In genomic region chr19:19543101-19543500, GRCh38 we compare ENCODE assay signal across 31 cellular contexts. TPM values are rescaled to one million over a fixed set of nuclear protein-coding genes. Genes with fewer than 3 reads are reported as not detected.
"Had no signal": no experiment of that assay in that cellular context is flagged by ENCODE, and none has a peak within 500 bp of the region (broad histone marks: within the 10 kb centered on the region; RNA-seq: fewer than 3 reads in every experiment).

No MANE protein-coding gene starts in this region.

- H3K4me3 ChIP-seq: coronary artery, esophagus squamous epithelium, gastroesophageal sphincter, heart right ventricle had no signal

- H3K36me3 Mint-ChIP-seq: activated CD4-positive, alpha-beta memory T cell treated with anti-CD3 and anti-CD28 coated beads for 36 hours; activated CD8-positive, alpha-beta memory T cell treated with anti-CD3 and anti-CD28 coated beads, Interleukin-2, amount 10 ng/mL, durations not matched to agents 7 days and 5 days; activated naive CD4-positive, alpha-beta T cell treated with anti-CD3 and anti-CD28 coated beads, Interleukin-2, amount 50 U/mL, for 24 hours had no signal

- DNase-seq: activated CD4-positive, alpha-beta memory T cell treated with anti-CD3 and anti-CD28 coated beads for 36 hours; activated CD4-positive, alpha-beta T cell treated with anti-CD3 and anti-CD28 coated beads for 36 hours; activated CD4-positive, alpha-beta T cell treated with anti-CD3 and anti-CD28 coated beads, Interleukin-2, amount 10 ng/mL, durations not matched to agents 24 days and 14 days; activated CD4-positive, CD25-positive, alpha-beta regulatory T cell; activated CD4-positive, CD25-positive, alpha-beta regulatory T cell treated with anti-CD3 and anti-CD28 coated beads, Interleukin-2, amount 50 U/mL, for 72 hours; activated CD8-positive, alpha-beta memory T cell treated with anti-CD3 and anti-CD28 coated beads, Interleukin-2, amount 10 ng/mL, durations not matched to agents 7 days and 5 days; activated CD8-positive, alpha-beta memory T cell treated with anti-CD3 and anti-CD28 coated beads, Interleukin-2, amount 50 U/mL, for 4 hours; activated CD8-positive, alpha-beta T cell treated with anti-CD3 and anti-CD28 coated beads, Interleukin-2, amount 10 ng/mL, durations not matched to agents 7 days and 5 days; activated effector memory CD4-positive, alpha-beta T cell treated with anti-CD3 and anti-CD28 coated beads, Interleukin-2, amount 50 U/mL, for 16 hours; activated naive CD4-positive, alpha-beta T cell treated with anti-CD3 and anti-CD28 coated beads for 36 hours; activated T-cell treated with anti-CD3 and anti-CD28 coated beads, Interleukin-2, amount 50 U/mL, for 1 hour; activated T-cell treated with anti-CD3 and anti-CD28 coated beads, Interleukin-2, amount 50 U/mL, for 48 hours; amniotic stem cell; anterior cingulate cortex; brain microvascular endothelial cell; dermis blood vessel endothelial cell; effector CD4-positive, alpha-beta T cell; effector memory CD8-positive, alpha-beta T cell; esophagus squamous epithelium; foreskin melanocyte; heart right ventricle; T-helper 2 cell had no signal

- H3K4me3 Mint-ChIP-seq: activated CD4-positive, alpha-beta memory T cell treated with anti-CD3 and anti-CD28 coated beads for 36 hours; activated CD4-positive, alpha-beta T cell treated with anti-CD3 and anti-CD28 coated beads for 36 hours; activated CD4-positive, alpha-beta T cell treated with anti-CD3 and anti-CD28 coated beads, Interleukin-2, amount 10 ng/mL, durations not matched to agents 24 days and 14 days; activated CD8-positive, alpha-beta memory T cell treated with anti-CD3 and anti-CD28 coated beads, Interleukin-2, amount 10 ng/mL, durations not matched to agents 7 days and 5 days; activated CD8-positive, alpha-beta T cell treated with anti-CD3 and anti-CD28 coated beads, Interleukin-2, amount 10 ng/mL, durations not matched to agents 7 days and 5 days; activated naive CD4-positive, alpha-beta T cell treated with anti-CD3 and anti-CD28 coated beads for 36 hours; activated naive CD4-positive, alpha-beta T cell treated with anti-CD3 and anti-CD28 coated beads, Interleukin-2, amount 50 U/mL, for 24 hours; activated T-helper 1 cell treated with anti-CD3 and anti-CD28 coated beads, Interleukin-12 subunit alpha, Interleukin-12 subunit beta, Interleukin-2, Interleukin-4 antibody, amounts not matched to agents 30 ng/mL and 10 ng/mL and 1 ng/mL, durations not matched to agents 14 hours and 24 hours and 36 hours had no signal

- H3K9me3 ChIP-seq: heart right ventricle had no signal

- H3K27ac Mint-ChIP-seq: activated CD4-positive, alpha-beta memory T cell treated with anti-CD3 and anti-CD28 coated beads for 36 hours; activated CD4-positive, alpha-beta T cell treated with anti-CD3 and anti-CD28 coated beads for 36 hours; activated CD4-positive, alpha-beta T cell treated with anti-CD3 and anti-CD28 coated beads, Interleukin-2, amount 10 ng/mL, durations not matched to agents 24 days and 14 days; activated CD8-positive, alpha-beta memory T cell treated with anti-CD3 and anti-CD28 coated beads, Interleukin-2, amount 10 ng/mL, durations not matched to agents 7 days and 5 days; activated CD8-positive, alpha-beta T cell treated with anti-CD3 and anti-CD28 coated beads, Interleukin-2, amount 10 ng/mL, durations not matched to agents 7 days and 5 days; activated naive CD4-positive, alpha-beta T cell treated with anti-CD3 and anti-CD28 coated beads for 36 hours; activated T-helper 1 cell treated with anti-CD3 and anti-CD28 coated beads, Interleukin-12 subunit alpha, Interleukin-12 subunit beta, Interleukin-2, Interleukin-4 antibody, amounts not matched to agents 30 ng/mL and 10 ng/mL and 1 ng/mL, durations not matched to agents 14 hours and 24 hours and 36 hours; activated T-helper 2 cell treated with anti-CD3 and anti-CD28 coated beads, Interferon-gamma antibody, Interleukin-2, Interleukin-4, amounts not matched to agents 10 μg/mL and 5 μg/mL and 100 μg/mL, durations not matched to agents 14 hours and 24 hours and 36 hours; effector memory CD8-positive, alpha-beta T cell had no signal

- H3K36me3 ChIP-seq: brain microvascular endothelial cell, esophagus squamous epithelium, gastroesophageal sphincter, heart right ventricle had no signal

- H3K27ac ChIP-seq: brain microvascular endothelial cell, coronary artery, epithelial cell of prostate, esophagus squamous epithelium, gastroesophageal sphincter, heart right ventricle had no signal

- ATAC-seq: activated CD4-positive, alpha-beta T cell treated with anti-CD3 and anti-CD28 coated beads for 36 hours; activated CD8-positive, alpha-beta memory T cell treated with anti-CD3 and anti-CD28 coated beads, Interleukin-2, amount 10 ng/mL, durations not matched to agents 7 days and 5 days; activated CD8-positive, alpha-beta T cell treated with anti-CD3 and anti-CD28 coated beads, Interleukin-2, amount 10 ng/mL, durations not matched to agents 7 days and 5 days; effector memory CD8-positive, alpha-beta T cell; gastroesophageal sphincter; heart right ventricle had no signal

- H3K27me3 Mint-ChIP-seq: activated naive CD4-positive, alpha-beta T cell treated with anti-CD3 and anti-CD28 coated beads, Interleukin-2, amount 50 U/mL, for 24 hours had no signal

- H3K9me3 Mint-ChIP-seq: activated CD4-positive, alpha-beta memory T cell treated with anti-CD3 and anti-CD28 coated beads for 36 hours; activated CD4-positive, alpha-beta T cell treated with anti-CD3 and anti-CD28 coated beads, Interleukin-2, amount 10 ng/mL, durations not matched to agents 24 days and 14 days; activated naive CD4-positive, alpha-beta T cell treated with anti-CD3 and anti-CD28 coated beads for 36 hours; activated naive CD4-positive, alpha-beta T cell treated with anti-CD3 and anti-CD28 coated beads, Interleukin-2, amount 50 U/mL, for 24 hours; activated T-helper 1 cell treated with anti-CD3 and anti-CD28 coated beads, Interleukin-12 subunit alpha, Interleukin-12 subunit beta, Interleukin-2, Interleukin-4 antibody, amounts not matched to agents 30 ng/mL and 10 ng/mL and 1 ng/mL, durations not matched to agents 14 hours and 24 hours and 36 hours; activated T-helper 2 cell treated with anti-CD3 and anti-CD28 coated beads, Interferon-gamma antibody, Interleukin-2, Interleukin-4, amounts not matched to agents 10 μg/mL and 5 μg/mL and 100 μg/mL, durations not matched to agents 14 hours and 24 hours and 36 hours; central memory CD8-positive, alpha-beta T cell; effector memory CD8-positive, alpha-beta T cell had no signal

RNA-seq across cellular contexts. Expression of gene CILP2, which starts 5.0 kb away (rescaled TPM):
- total RNA-seq: endothelial cell of umbilical vein, glomerular endothelial cell had no signal
